In the genomic region with DNA sequence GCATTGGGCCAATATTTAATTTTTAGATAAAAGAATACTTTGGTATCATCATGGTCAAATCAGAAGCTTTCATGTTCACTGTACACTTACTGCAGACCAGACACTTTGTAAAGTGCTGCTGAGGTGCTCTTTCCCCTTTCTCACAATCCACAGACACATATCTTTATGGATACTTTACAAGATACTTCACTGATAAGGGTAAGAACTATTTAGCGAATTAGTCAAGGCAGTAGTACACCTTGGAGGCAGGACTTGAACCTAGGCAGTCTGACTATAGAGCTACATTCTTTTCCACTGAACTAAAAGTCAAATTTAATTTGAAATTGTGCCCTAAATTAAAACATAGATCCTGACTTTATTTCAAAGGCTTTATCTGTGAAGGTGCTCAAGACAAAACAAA, we compare ENCODE assay signal across 21 cellular contexts.
DNase-seq lines count a peak whose midpoint lies in the region; TF ChIP-seq lines count a peak whose summit lies in the region.
"Had no signal": no experiment of that assay in that cellular context is flagged by ENCODE, and none has a peak within 500 bp of the region (broad histone marks: within the 10 kb centered on the region; RNA-seq: fewer than 3 reads in every experiment).

No MANE protein-coding gene starts in this region.

- H3K4me1 Mint-ChIP-seq in endodermal cell = peaks cover 50% of the 10 kb centered on the region
- H3K4me1 Mint-ChIP-seq: activated CD4-positive, alpha-beta T cell treated with anti-CD3 and anti-CD28 coated beads, Interleukin-2, amount 10 ng/mL, durations not matched to agents 7 days and 5 days had no signal

- H3K4me1 ChIP-seq in adrenal gland (replicated peaks in 1 of 2) (peaks cover 28 to 58% of the 10 kb centered on the region in 2 donors), endodermal cell (ENCODE audit: control insufficient read depth, insufficient read depth, low read length) (peaks cover 16% of the 10 kb centered on the region), mesenchymal stem cell (ENCODE audit: control insufficient read depth, insufficient read depth, low read depth, low read length) (peaks cover 6% of the 10 kb centered on the region), tibial artery (peaks cover 0 to 86% (median 39%) of the 10 kb centered on the region in 4 donors)

- no peak overlapping the region for H3K23ac ChIP-seq in mesenchymal stem cell (ENCODE audit: low read length in 2 of 2)

- H2BK12ac ChIP-seq in mesenchymal stem cell (ENCODE audit: low read length in 2 of 2) = no peak overlapping the region

- H3K27me3 ChIP-seq in adrenal gland (no peaks in the 10 kb centered on the region), endodermal cell (ENCODE audit: control insufficient read depth, insufficient read depth, low read length, poor library complexity, severe bottlenecking) (no peaks in the 10 kb centered on the region), mesenchymal stem cell (ENCODE audit: control insufficient read depth in 1 of 2, insufficient read depth in 1 of 2, low read length in 2 of 2) (no peaks in the 10 kb centered on the region), tibial artery (no peaks in the 10 kb centered on the region)

- TF ChIP-seq CTCF in adrenal gland (IDR thresholded peaks at IDR 0.05) (no peak), endodermal cell (conservative IDR thresholded peaks at IDR 0.05) (no peak), tibial artery (IDR thresholded peaks at IDR 0.05) (no peak)

- no peak overlapping the region for H2BK15ac ChIP-seq in mesenchymal stem cell (ENCODE audit: low read depth, poor library complexity, severe bottlenecking)

- H4K91ac ChIP-seq in mesenchymal stem cell (ENCODE audit: low read length) = no peak overlapping the region

- H3K4me3 ChIP-seq in adrenal gland (no peak overlapping the region), endodermal cell (ENCODE audit: low read length) (peak overlapping the region; percentile 25), mesenchymal stem cell (ENCODE audit: insufficient read depth in 1 of 2, low read depth in 1 of 2, low read length in 2 of 2) (no peak overlapping the region), tibial artery (no peak overlapping the region)

- H3K27ac Mint-ChIP-seq in endodermal cell = peak overlapping the region; percentile 95
- H3K27ac Mint-ChIP-seq: activated B cell treated with CpG ODN at 0.5 μM for 24 hours; activated CD4-positive, alpha-beta T cell treated with anti-CD3 and anti-CD28 coated beads, Interleukin-2, amount 10 ng/mL, durations not matched to agents 7 days and 5 days; activated naive CD8-positive, alpha-beta T cell treated with anti-CD3 and anti-CD28 coated beads for 36 hours; activated T-cell treated with anti-CD3 and anti-CD28 coated beads, Interleukin-2, amount 50 U/mL, for 24 hours; natural killer cell treated with Interleukin-12 subunit alpha and Interleukin-12 subunit beta and Interleukin-15 and Interleukin-18, amount 100 ng/mL, for 72 hours; stimulated activated naive B cell treated with anti-CD40 and anti-IgM and Interleukin-4, amounts not matched to agents 10 μg/mL and 1 μg/mL and 100 μg/mL, for 72 hours; T-helper 1 cell treated with Interleukin-12 subunit alpha and Interleukin-12 subunit beta and Interleukin-4 antibody, amounts not matched to agents 30 μg/mL and 1 μg/mL, for 36 hours had no signal

- H2BK120ac ChIP-seq in mesenchymal stem cell (ENCODE audit: low read depth, low read length) = no peak overlapping the region

- H3K4me2 ChIP-seq in mesenchymal stem cell (ENCODE audit: low read length, poor library complexity, severe bottlenecking) = no peak overlapping the region

- H3K9me3 ChIP-seq in adrenal gland (replicated peaks in 1 of 3) = no peaks in the 10 kb centered on the region
- no peaks in the 10 kb centered on the region for H3K9me3 ChIP-seq in endodermal cell (ENCODE audit: control insufficient read depth, low read length)
- no peaks in the 10 kb centered on the region for H3K9me3 ChIP-seq in mesenchymal stem cell (ENCODE audit: control insufficient read depth, low read length)
- H3K9me3 ChIP-seq in tibial artery = no peaks in the 10 kb centered on the region

- TF ChIP-seq POLR2A in adrenal gland (IDR thresholded peaks at IDR 0.05) = no peak

- no peaks in the 10 kb centered on the region for H3K27me3 Mint-ChIP-seq in endodermal cell (ENCODE audit: insufficient read depth)
- H3K27me3 Mint-ChIP-seq: activated B cell treated with CpG ODN at 0.5 μM for 24 hours; activated naive CD8-positive, alpha-beta T cell treated with anti-CD3 and anti-CD28 coated beads for 36 hours; activated T-cell treated with anti-CD3 and anti-CD28 coated beads, Interleukin-2, amount 50 U/mL, for 24 hours; stimulated activated naive B cell treated with anti-CD40 and anti-IgM and Interleukin-4, amounts not matched to agents 10 μg/mL and 1 μg/mL and 100 μg/mL, for 72 hours had no signal

- no peak overlapping the region for H2AFZ ChIP-seq in mesenchymal stem cell (ENCODE audit: low read depth, low read length)

- H3K14ac ChIP-seq in mesenchymal stem cell (ENCODE audit: low read length in 2 of 2) = no peak overlapping the region

- H3K36me3 Mint-ChIP-seq in endodermal cell (ENCODE audit: low read depth) = no peaks in the 10 kb centered on the region
- H3K36me3 Mint-ChIP-seq: activated naive CD8-positive, alpha-beta T cell treated with anti-CD3 and anti-CD28 coated beads for 36 hours; natural killer cell treated with Interleukin-12 subunit alpha and Interleukin-12 subunit beta and Interleukin-15 and Interleukin-18, amount 100 ng/mL, for 72 hours had no signal

- H2AK5ac ChIP-seq in mesenchymal stem cell (ENCODE audit: low read length, severe bottlenecking) = no peak overlapping the region

- H3K4me3 Mint-ChIP-seq in endodermal cell = no peak overlapping the region
- H3K4me3 Mint-ChIP-seq: activated B cell treated with CpG ODN at 0.5 μM for 24 hours; activated CD4-positive, alpha-beta T cell treated with anti-CD3 and anti-CD28 coated beads, Interleukin-2, amount 10 ng/mL, durations not matched to agents 7 days and 5 days; activated naive CD8-positive, alpha-beta T cell treated with anti-CD3 and anti-CD28 coated beads for 36 hours; activated T-cell treated with anti-CD3 and anti-CD28 coated beads, Interleukin-2, amount 50 U/mL, for 24 hours; natural killer cell treated with Interleukin-12 subunit alpha and Interleukin-12 subunit beta and Interleukin-15 and Interleukin-18, amount 100 ng/mL, for 72 hours; stimulated activated naive B cell treated with anti-CD40 and anti-IgM and Interleukin-4, amounts not matched to agents 10 μg/mL and 1 μg/mL and 100 μg/mL, for 72 hours; T-helper 1 cell treated with Interleukin-12 subunit alpha and Interleukin-12 subunit beta and Interleukin-4 antibody, amounts not matched to agents 30 μg/mL and 1 μg/mL, for 36 hours had no signal

- H3K9ac ChIP-seq in endodermal cell (ENCODE audit: extremely low read depth, low read length, poor library complexity, severe bottlenecking) = peak overlapping the region; percentile 80
- peak overlapping the region; percentile 87 for H3K9ac ChIP-seq in mesenchymal stem cell (ENCODE audit: low read length)

- peaks cover 12% of the 10 kb centered on the region for H3K79me1 ChIP-seq in mesenchymal stem cell (replicated peaks; ENCODE audit: low read length, poor library complexity, severe bottlenecking)

- H3K18ac ChIP-seq in mesenchymal stem cell (ENCODE audit: low read depth in 1 of 2, low read length in 2 of 2) = no peak overlapping the region

- 68 to 80% (median 71%) methylated on average over 1 of the region's 1 CpG for WGBS in adrenal gland, 4 donors
- 43 to 63% methylated on average over 1 of the region's 1 CpG for WGBS in endodermal cell (ENCODE audit: insufficient coverage in 1 of 2, insufficient read length in 1 of 2), 2 experiments
- no CpG with 5 or more reads among the region's 1 CpG for WGBS in mesenchymal stem cell

- H3K36me3 ChIP-seq in adrenal gland (replicated peaks in 1 of 2) (no peaks in the 10 kb centered on the region), endodermal cell (ENCODE audit: control insufficient read depth, insufficient read depth, low read length) (no peaks in the 10 kb centered on the region), mesenchymal stem cell (ENCODE audit: control insufficient read depth in 1 of 2, insufficient read depth in 2 of 2, low read depth in 1 of 2, low read length in 2 of 2) (peaks cover 0 to 6% of the 10 kb centered on the region in 2 experiments), tibial artery (no peaks in the 10 kb centered on the region)

- H2BK5ac ChIP-seq in mesenchymal stem cell (ENCODE audit: low read depth, low read length, poor library complexity, severe bottlenecking) = no peak overlapping the region

- H3K27ac ChIP-seq in adrenal gland (peak overlapping the region in 3 of 5 donors; percentile 11 to 23 (median 19)), endodermal cell (ENCODE audit: low read depth, low read length) (no peak overlapping the region), mesenchymal stem cell (ENCODE audit: low read length, poor library complexity, severe bottlenecking) (no peak overlapping the region), tibial artery (peak overlapping the region; percentile 76 to 81)

- H3K4ac ChIP-seq in mesenchymal stem cell (ENCODE audit: low read depth in 1 of 2, low read length in 2 of 2) = no peak overlapping the region

- DNase-seq in adrenal gland = no peak
- DNase-seq in endodermal cell = no peak
- no peak for DNase-seq in mesenchymal stem cell
- DNase-seq in tibial artery = no peak
- DNase-seq in SKM-1 treated with dmso at 0.1 percent for 144 hours (lab: John Stamatoyannopoulos, UW; ENCODE audit: unreplicated experiment) = no peak
- no peak for DNase-seq in NCI-H2107 (lab: John Stamatoyannopoulos, UW)
- no peak for DNase-seq in stimulated activated CD4-positive, alpha-beta T cell treated with anti-CD3 and anti-CD28 coated beads, Interleukin-2, amount 100 ng/mL, for 48 hours
- DNase-seq: activated B cell treated with CpG ODN at 0.5 μM for 24 hours; activated CD4-positive, alpha-beta T cell treated with anti-CD3 and anti-CD28 coated beads, Interleukin-2, amount 10 ng/mL, durations not matched to agents 7 days and 5 days; activated gamma-delta T cell; activated naive CD8-positive, alpha-beta T cell treated with anti-CD3 and anti-CD28 coated beads for 36 hours; activated T-cell treated with anti-CD3 and anti-CD28 coated beads, Interleukin-2, amount 50 U/mL, for 24 hours; dermis blood vessel endothelial cell; DMS153; NCI-H1694; NCI-H510A; occipital lobe; RPMI8226; stimulated activated naive B cell treated with anti-CD40 and anti-IgM and Interleukin-4, amounts not matched to agents 10 μg/mL and 1 μg/mL and 100 μg/mL, for 72 hours had no signal

- no peak overlapping the region for H4K8ac ChIP-seq in mesenchymal stem cell (ENCODE audit: low read length)

- H3K9me3 Mint-ChIP-seq in endodermal cell = no peaks in the 10 kb centered on the region
- H3K9me3 Mint-ChIP-seq: activated B cell treated with CpG ODN at 0.5 μM for 24 hours; activated CD4-positive, alpha-beta T cell treated with anti-CD3 and anti-CD28 coated beads, Interleukin-2, amount 10 ng/mL, durations not matched to agents 7 days and 5 days; activated naive CD8-positive, alpha-beta T cell treated with anti-CD3 and anti-CD28 coated beads for 36 hours; activated T-cell treated with anti-CD3 and anti-CD28 coated beads, Interleukin-2, amount 50 U/mL, for 24 hours; T-helper 1 cell treated with Interleukin-12 subunit alpha and Interleukin-12 subunit beta and Interleukin-4 antibody, amounts not matched to agents 30 μg/mL and 1 μg/mL, for 36 hours had no signal

- intact Hi-C loops in adrenal gland (cut with DNase I) = no loop called here
- intact Hi-C loops in tibial artery (cut with DNase I; ENCODE audit: low total_unique reads) = loop anchor here (10.0 kb wide), 1 partner anchor 63 kb away; the partner anchor contains the start of gene COBLL1

Comparison
In these comparisons a context has a peak if more than half of its experiments do, and no peak if none do; other contexts are left out.
1. H3K27ac ChIP-seq: peak in adrenal gland (3 of 5) and tibial artery (2 of 2); none in endodermal cell (single experiment) and mesenchymal stem cell (single experiment).